ENCODE assay signal across 23 cellular contexts in genomic region chr12:19808371-19808770, GRCh38.
"Had no signal": no experiment of that assay in that cellular context is flagged by ENCODE, and none has a peak within 500 bp of the region (broad histone marks: within the 10 kb centered on the region; RNA-seq: fewer than 3 reads in every experiment).

No MANE protein-coding gene starts in this region.

- DNase-seq: IMR-90, Karpas-422, KG1, MM.1S, NCI-H1092 treated with DMSO at 0.1 percent for 48 hours, NCI-H1436 treated with DMSO at 0.1 percent for 48 hours, NCI-H1694, NCI-H187 treated with DMSO at 0.1 percent for 48 hours, NCI-H2029 treated with DMSO at 0.1 percent for 48 hours, NCI-H2107, NCI-H226, NCI-H446, NCI-H510A, NCI-H524 treated with DMSO at 0.1 percent for 48 hours, NCI-H69, NCI-H774, SHP77, SK-N-SH, SW 1271, T-cell had no signal

- ATAC-seq: HepG2, Panc1, T-cell had no signal

- H3K4me2 ChIP-seq: SK-N-SH had no signal

- H3K9me3 ChIP-seq: SK-N-SH had no signal

- H3K9me2 ChIP-seq: SK-N-SH had no signal

- H3K9ac ChIP-seq: SK-N-SH had no signal

- H3K27ac ChIP-seq: RWPE1 had no signal
